In the genomic region with DNA sequence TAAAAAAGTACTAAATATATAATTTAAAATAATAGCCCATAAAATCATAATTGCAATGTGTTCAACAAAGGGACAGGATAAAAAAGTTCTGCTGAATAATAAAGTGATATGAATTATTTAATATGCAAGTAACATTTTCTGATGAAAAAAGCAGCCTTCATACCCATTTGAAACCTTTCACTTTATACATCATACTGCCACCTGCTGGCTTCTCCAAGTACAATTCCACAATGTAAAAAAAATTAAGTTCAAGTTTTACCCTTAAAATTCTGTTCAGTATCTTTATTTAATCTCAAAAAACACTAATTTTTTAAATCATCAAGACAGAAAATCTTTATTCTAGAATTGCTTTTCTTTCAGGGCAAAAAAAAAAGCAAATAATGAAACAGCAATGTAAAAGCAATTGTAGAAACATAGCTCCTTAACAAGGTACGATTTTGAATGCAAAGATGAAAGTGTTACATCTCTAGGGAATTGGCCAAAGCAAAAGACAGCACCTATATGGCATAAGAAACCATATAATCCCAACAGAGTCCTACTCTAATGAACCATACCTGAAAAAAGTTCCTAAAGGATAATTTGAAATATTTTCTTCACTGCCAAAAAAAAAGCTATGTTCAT, we compare ENCODE assay signal across 8 cellular contexts. TPM values are rescaled to one million over a fixed set of nuclear protein-coding genes. Genes with fewer than 3 reads are reported as not detected.
A peak's percentile ranks its signal among the peaks of the same experiment; 100 is the strongest.
DNase-seq lines count a peak whose midpoint lies in the region; FAIRE-seq and TF ChIP-seq lines count a peak whose summit lies in the region.

No MANE protein-coding gene starts in this region.

- TF ChIP-seq CTCF in A673 (conservative IDR thresholded peaks at IDR 0.05; ENCODE audit: low read depth, low read length): peak; percentile 70

- H3K36me3 ChIP-seq in A673 (ENCODE audit: insufficient read depth, low read length, poor library complexity, severe bottlenecking): peaks cover 7% of the 10 kb centered on the region

- FAIRE-seq in HTR-8/SVneo (lab: Jason Lieb, UNC): no peak

- peaks cover 3% of the 10 kb centered on the region for H3K4me1 ChIP-seq in A673 (ENCODE audit: insufficient read depth, low read length, poor library complexity, severe bottlenecking)

- intact Hi-C loops in A673 (cut with micrococcal nuclease; ENCODE audit: unreplicated experiment): loop anchor here (1.0 to 5.0 kb wide), 3 partner anchors 94 to 960 kb away; no protein-coding TSS in a partner anchor

- no peak overlapping the region for H3K27ac ChIP-seq in A673 (ENCODE audit: low read depth, low read length, poor library complexity, severe bottlenecking)

- no peaks in the 10 kb centered on the region for H3K9me3 ChIP-seq in A673 (ENCODE audit: low read depth, low read length, poor library complexity, severe bottlenecking)

- DNase-seq in A673 (ENCODE audit: low spot score): peak; percentile 61
- DNase-seq in GM03348 (ENCODE audit: low spot score): peak; percentile 47
- peak; percentile 39 for DNase-seq in NCI-H2171 (lab: John Stamatoyannopoulos, UW)
- DNase-seq in activated T-cell treated with anti-CD3 and anti-CD28 coated beads for 4 hours: peak; percentile 50
- peak; percentile 34 for DNase-seq in glomerular visceral epithelial cell (ENCODE audit: extremely low spot score)
- peak in 3 of 4 experiments; percentile 11 to 17 (median 14) for DNase-seq in stimulated activated CD4-positive, alpha-beta T cell treated with anti-CD3 and anti-CD28 coated beads, Interleukin-1b, Interleukin-23, amount 100 ng/mL, for 24 hours (ENCODE audit: low read depth in 4 of 4, low spot score in 1 of 4)
- no peak for DNase-seq in HTR-8/SVneo (ENCODE audit: insufficient read length, low spot score)
- DNase-seq in UCSD-AML1 (lab: John Stamatoyannopoulos, UW; ENCODE audit: unreplicated experiment): no peak

- no peaks in the 10 kb centered on the region for H3K27me3 ChIP-seq in A673 (replicated peaks; ENCODE audit: insufficient read depth, low read depth, low read length, poor library complexity)

- CTCF ChIA-PET in A673 (lab: Charles Lee): interaction anchor here (1.0 to 1.2 kb wide), 2 partner anchors 95 to 276 kb away, joined by 8 to 16 read pairs; no protein-coding TSS in a partner anchor

- POLR2A ChIA-PET in A673 (lab: Charles Lee; ENCODE audit: low non-redundant PET): no interaction called here

- H3K4me3 ChIP-seq in A673 (ENCODE audit: low read depth, low read length, poor library complexity, severe bottlenecking): no peak overlapping the region

- no TSS peak for BruUV-seq in A673 (replicated peaks; lab: Mats Ljungman, UMichigan)

RNA-seq across cellular contexts. Expression of gene MDM1, which starts 15.0 kb away (rescaled TPM):
- 16.5 and 18.6 TPM in 2 replicates for total RNA-seq in A673 (2021)

Comparison
In these comparisons a context has a peak if more than half of its experiments do, and no peak if none do; other contexts are left out.
1. DNase-seq: peak in A673 (single experiment), GM03348 (single experiment), NCI-H2171 (single experiment), activated T-cell treated with anti-CD3 and anti-CD28 coated beads for 4 hours (single experiment), glomerular visceral epithelial cell (single experiment) and stimulated activated CD4-positive, alpha-beta T cell treated with anti-CD3 and anti-CD28 coated beads, Interleukin-1b, Interleukin-23, amount 100 ng/mL, for 24 hours (3 of 4); none in HTR-8/SVneo (single experiment) and UCSD-AML1 (single experiment).